Comparison of ENCODE assay signal across 1 cellular context in the genomic region with DNA sequence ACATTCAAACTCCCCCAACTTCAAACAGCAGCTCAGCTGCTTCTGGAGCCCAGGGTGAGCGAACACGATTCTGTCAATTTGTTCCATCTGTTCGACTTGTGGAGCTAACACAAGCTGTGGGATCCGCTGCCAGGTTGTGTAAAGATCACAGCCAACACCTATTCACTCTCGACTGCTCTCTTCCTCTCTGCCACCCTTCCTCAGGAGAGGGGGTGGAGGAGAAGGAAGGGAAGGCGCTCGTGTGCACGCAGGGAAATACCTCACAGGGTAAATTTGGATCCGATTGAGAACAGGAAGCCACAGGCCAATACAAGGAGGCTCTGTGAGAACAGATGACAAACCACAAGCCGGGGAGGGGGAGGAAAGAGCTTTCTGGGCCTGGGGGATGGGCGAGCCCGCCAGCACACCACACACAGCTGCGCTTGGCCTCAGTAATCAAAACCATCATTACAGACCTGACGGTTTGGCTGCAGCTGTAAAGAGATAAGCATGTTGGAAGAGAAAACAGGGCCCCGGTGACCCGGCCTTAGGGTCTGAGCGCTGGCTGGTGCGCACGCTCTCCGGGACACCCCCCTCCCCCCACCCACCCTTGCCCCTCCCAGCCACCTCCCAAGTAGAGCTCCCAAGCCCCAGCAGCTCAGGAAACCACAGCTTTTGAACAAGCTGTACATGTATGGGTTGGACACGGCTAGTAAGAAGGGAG.
A peak's percentile ranks its signal among the peaks of the same experiment; 100 is the strongest.
TF ChIP-seq lines count a peak whose summit lies in the region.

No MANE protein-coding gene starts in this region.

TF ChIP-seq in H1, 55 proteins besides CTCF, POLR2A, EP300 and RAD21:
- TF ChIP-seq TCF12 (IDR thresholded peaks at IDR 0.05; ENCODE audit: low read depth, low read length) (0 out of 2 replicates have a peak, but pooled peaks have one; percentile 54), SP1 (IDR thresholded peaks at IDR 0.05; ENCODE audit: low read depth, low read length) (no peak), BCL11A (IDR thresholded peaks at IDR 0.05; ENCODE audit: low read depth in 2 of 2, low read length in 2 of 2) (no peak), TAF1 (IDR thresholded peaks at IDR 0.05; ENCODE audit: low read depth, low read length) (0 out of 2 replicates have a peak, but pooled peaks have one; percentile 27), NANOG (IDR thresholded peaks at IDR 0.05; ENCODE audit: insufficient read depth, low read depth, low read length, poor library complexity, severe bottlenecking) (no peak), CHD1 (IDR thresholded peaks at IDR 0.05; ENCODE audit: low read depth, low read length) (no peak), CBX5 (IDR thresholded peaks at IDR 0.05; ENCODE audit: low read depth, low read length) (no peak), RNF2 (IDR thresholded peaks at IDR 0.05; ENCODE audit: borderline replicate concordance, low read depth, low read length, missing control alignments, poor library complexity, severe bottlenecking) (no peak), RBBP5 (IDR thresholded peaks at IDR 0.05; ENCODE audit: borderline replicate concordance, low read depth, low read length) (no peak), ATF2 (IDR thresholded peaks at IDR 0.05; ENCODE audit: low read length) (no peak), GABPA (IDR thresholded peaks at IDR 0.05; ENCODE audit: borderline replicate concordance, insufficient read depth, low read length) (no peak), POLR2AphosphoS5 (IDR thresholded peaks at IDR 0.05; ENCODE audit: low read depth, low read length) (no peak), SUZ12 (IDR thresholded peaks at IDR 0.05; ENCODE audit: low read length) (no peak), KDM4A (IDR thresholded peaks at IDR 0.05; ENCODE audit: low read depth, low read length, severe bottlenecking) (no peak), ASH2L (IDR thresholded peaks at IDR 0.05; ENCODE audit: low read length) (peak; percentile 29), KDM1A (IDR thresholded peaks at IDR 0.05; ENCODE audit: borderline replicate concordance, low read length) (no peak), SIN3A (conservative IDR thresholded peaks at IDR 0.05 in 1 of 2, IDR thresholded peaks at IDR 0.05 in 1 of 2; ENCODE audit: low read depth in 1 of 2, low read length in 2 of 2) (0 out of 4 replicates have a peak, but pooled peaks have one; percentile 22 to 49), GTF2F1 (IDR thresholded peaks at IDR 0.05; ENCODE audit: borderline replicate concordance, low read depth, low read length) (no peak), EZH2 (IDR thresholded peaks at IDR 0.05; ENCODE audit: low read depth, low read length, severe bottlenecking) (no peak), JUND (IDR thresholded peaks at IDR 0.05; ENCODE audit: low read length) (no peak), USF2 (IDR thresholded peaks at IDR 0.05; ENCODE audit: low read length) (no peak), CREB1 (IDR thresholded peaks at IDR 0.05) (no peak), ZNF274 (IDR thresholded peaks at IDR 0.05; ENCODE audit: borderline replicate concordance, extremely low read depth, low read length) (no peak), SAP30 (IDR thresholded peaks at IDR 0.05; ENCODE audit: insufficient read depth, insufficient replicate concordance, low read length) (no peak)
- TF ChIP-seq, protein P1, sequence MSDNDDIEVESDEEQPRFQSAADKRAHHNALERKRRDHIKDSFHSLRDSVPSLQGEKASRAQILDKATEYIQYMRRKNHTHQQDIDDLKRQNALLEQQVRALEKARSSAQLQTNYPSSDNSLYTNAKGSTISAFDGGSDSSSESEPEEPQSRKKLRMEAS (IDR thresholded peaks at IDR 0.05): no peak
- TF ChIP-seq, protein P2, sequence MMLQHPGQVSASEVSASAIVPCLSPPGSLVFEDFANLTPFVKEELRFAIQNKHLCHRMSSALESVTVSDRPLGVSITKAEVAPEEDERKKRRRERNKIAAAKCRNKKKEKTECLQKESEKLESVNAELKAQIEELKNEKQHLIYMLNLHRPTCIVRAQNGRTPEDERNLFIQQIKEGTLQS (IDR thresholded peaks at IDR 0.05; ENCODE audit: insufficient read depth, low read depth, low read length): no peak
